In genomic region chr1:153515504-153516394, GRCh38 we compare ENCODE assay signal across 1 cellular context.
TF ChIP-seq lines count a peak whose summit lies in the region.

No MANE protein-coding gene starts in this region.

TF ChIP-seq in HEK293, 187 proteins besides CTCF, POLR2A, EP300 and RAD21 (continued from another document):
- TF ChIP-seq, protein P1, sequence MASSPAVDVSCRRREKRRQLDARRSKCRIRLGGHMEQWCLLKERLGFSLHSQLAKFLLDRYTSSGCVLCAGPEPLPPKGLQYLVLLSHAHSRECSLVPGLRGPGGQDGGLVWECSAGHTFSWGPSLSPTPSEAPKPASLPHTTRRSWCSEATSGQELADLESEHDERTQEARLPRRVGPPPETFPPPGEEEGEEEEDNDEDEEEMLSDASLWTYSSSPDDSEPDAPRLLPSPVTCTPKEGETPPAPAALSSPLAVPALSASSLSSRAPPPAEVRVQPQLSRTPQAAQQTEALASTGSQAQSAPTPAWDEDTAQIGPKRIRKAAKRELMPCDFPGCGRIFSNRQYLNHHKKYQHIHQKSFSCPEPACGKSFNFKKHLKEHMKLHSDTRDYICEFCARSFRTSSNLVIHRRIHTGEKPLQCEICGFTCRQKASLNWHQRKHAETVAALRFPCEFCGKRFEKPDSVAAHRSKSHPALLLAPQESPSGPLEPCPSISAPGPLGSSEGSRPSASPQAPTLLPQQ (tag by site-specific recombination; IDR thresholded peaks at IDR 0.05): no peak
- no peak for TF ChIP-seq TRIM28 (IDR thresholded peaks at IDR 0.05; ENCODE audit: borderline replicate concordance, low read length)
- no peak for TF ChIP-seq ZNF202 (tag by site-specific recombination; IDR thresholded peaks at IDR 0.05; ENCODE audit: borderline replicate concordance)
- TF ChIP-seq ZNF184 (tag by site-specific recombination; IDR thresholded peaks at IDR 0.05): peak; percentile 91
- no peak for TF ChIP-seq ZNF2 (tag by site-specific recombination; IDR thresholded peaks at IDR 0.05)
- TF ChIP-seq SP2 (tag by site-specific recombination; IDR thresholded peaks at IDR 0.05): peak; percentile 33; the same call in 1 of the 2 replicates
- TF ChIP-seq, protein P2, sequence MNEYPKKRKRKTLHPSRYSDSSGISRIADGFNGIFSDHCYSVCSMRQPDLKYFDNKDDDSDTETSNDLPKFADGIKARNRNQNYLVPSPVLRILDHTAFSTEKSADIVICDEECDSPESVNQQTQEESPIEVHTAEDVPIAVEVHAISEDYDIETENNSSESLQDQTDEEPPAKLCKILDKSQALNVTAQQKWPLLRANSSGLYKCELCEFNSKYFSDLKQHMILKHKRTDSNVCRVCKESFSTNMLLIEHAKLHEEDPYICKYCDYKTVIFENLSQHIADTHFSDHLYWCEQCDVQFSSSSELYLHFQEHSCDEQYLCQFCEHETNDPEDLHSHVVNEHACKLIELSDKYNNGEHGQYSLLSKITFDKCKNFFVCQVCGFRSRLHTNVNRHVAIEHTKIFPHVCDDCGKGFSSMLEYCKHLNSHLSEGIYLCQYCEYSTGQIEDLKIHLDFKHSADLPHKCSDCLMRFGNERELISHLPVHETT (tag by site-specific recombination; IDR thresholded peaks at IDR 0.05): no peak
- no peak for TF ChIP-seq ZNF394 (tag by site-specific recombination; IDR thresholded peaks at IDR 0.05; ENCODE audit: borderline replicate concordance)
- TF ChIP-seq ZNF544 (tag by site-specific recombination; IDR thresholded peaks at IDR 0.05): no peak
- no peak for TF ChIP-seq PRDM1 (tag by site-specific recombination; IDR thresholded peaks at IDR 0.05)
- TF ChIP-seq, protein P3, sequence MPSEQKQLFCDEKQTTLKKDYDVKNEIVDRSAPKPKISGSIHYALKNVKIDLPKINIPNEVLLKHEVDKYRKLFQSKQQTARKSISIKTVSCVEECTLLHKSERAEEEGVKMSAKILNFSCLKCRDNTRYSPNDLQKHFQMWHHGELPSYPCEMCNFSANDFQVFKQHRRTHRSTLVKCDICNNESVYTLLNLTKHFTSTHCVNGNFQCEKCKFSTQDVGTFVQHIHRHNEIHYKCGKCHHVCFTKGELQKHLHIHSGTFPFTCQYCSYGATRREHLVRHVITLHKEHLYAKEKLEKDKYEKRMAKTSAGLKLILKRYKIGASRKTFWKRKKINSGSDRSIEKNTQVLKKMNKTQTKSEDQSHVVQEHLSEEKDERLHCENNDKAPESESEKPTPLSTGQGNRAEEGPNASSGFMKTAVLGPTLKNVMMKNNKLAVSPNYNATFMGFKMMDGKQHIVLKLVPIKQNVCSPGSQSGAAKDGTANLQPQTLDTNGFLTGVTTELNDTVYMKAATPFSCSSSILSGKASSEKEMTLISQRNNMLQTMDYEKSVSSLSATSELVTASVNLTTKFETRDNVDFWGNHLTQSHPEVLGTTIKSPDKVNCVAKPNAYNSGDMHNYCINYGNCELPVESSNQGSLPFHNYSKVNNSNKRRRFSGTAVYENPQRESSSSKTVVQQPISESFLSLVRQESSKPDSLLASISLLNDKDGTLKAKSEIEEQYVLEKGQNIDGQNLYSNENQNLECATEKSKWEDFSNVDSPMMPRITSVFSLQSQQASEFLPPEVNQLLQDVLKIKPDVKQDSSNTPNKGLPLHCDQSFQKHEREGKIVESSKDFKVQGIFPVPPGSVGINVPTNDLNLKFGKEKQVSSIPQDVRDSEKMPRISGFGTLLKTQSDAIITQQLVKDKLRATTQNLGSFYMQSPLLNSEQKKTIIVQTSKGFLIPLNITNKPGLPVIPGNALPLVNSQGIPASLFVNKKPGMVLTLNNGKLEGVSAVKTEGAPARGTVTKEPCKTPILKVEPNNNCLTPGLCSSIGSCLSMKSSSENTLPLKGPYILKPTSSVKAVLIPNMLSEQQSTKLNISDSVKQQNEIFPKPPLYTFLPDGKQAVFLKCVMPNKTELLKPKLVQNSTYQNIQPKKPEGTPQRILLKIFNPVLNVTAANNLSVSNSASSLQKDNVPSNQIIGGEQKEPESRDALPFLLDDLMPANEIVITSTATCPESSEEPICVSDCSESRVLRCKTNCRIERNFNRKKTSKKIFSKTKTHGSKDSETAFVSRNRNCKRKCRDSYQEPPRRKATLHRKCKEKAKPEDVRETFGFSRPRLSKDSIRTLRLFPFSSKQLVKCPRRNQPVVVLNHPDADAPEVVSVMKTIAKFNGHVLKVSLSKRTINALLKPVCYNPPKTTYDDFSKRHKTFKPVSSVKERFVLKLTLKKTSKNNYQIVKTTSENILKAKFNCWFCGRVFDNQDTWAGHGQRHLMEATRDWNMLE (tag by site-specific recombination; conservative IDR thresholded peaks at IDR 0.05; ENCODE audit: low read depth): no peak
- no peak for TF ChIP-seq ZSCAN18 (tag by site-specific recombination; IDR thresholded peaks at IDR 0.05)
- TF ChIP-seq KLF1 (tag by site-specific recombination; IDR thresholded peaks at IDR 0.05): peak; percentile 85
- peak; percentile 44; the same call in 1 of the 2 replicates for TF ChIP-seq ZBTB17 (tag by site-specific recombination; IDR thresholded peaks at IDR 0.05)
- TF ChIP-seq ZNF350 (tag by site-specific recombination; IDR thresholded peaks at IDR 0.05): no peak
- TF ChIP-seq ZNF785 (tag by site-specific recombination; IDR thresholded peaks at IDR 0.05): no peak
- TF ChIP-seq ZNF610 (tag by site-specific recombination; IDR thresholded peaks at IDR 0.05; ENCODE audit: borderline replicate concordance): no peak
- no peak for TF ChIP-seq ZNF19 (tag by site-specific recombination; IDR thresholded peaks at IDR 0.05; ENCODE audit: low read depth)
- TF ChIP-seq PATZ1 (tag by site-specific recombination; IDR thresholded peaks at IDR 0.05): no peak
- no peak for TF ChIP-seq ZNF302 (tag by site-specific recombination; IDR thresholded peaks at IDR 0.05; ENCODE audit: low read depth)
- TF ChIP-seq ZBTB44 (tag by site-specific recombination; IDR thresholded peaks at IDR 0.05): no peak
- no peak for TF ChIP-seq ZFP41 (tag by site-specific recombination; IDR thresholded peaks at IDR 0.05; ENCODE audit: borderline replicate concordance)
- no peak for TF ChIP-seq BCL11A (tag by site-specific recombination; IDR thresholded peaks at IDR 0.05; ENCODE audit: low read depth)
- no peak for TF ChIP-seq ZNF169 (tag by site-specific recombination; IDR thresholded peaks at IDR 0.05)
- no peak for TF ChIP-seq SALL2 (tag by site-specific recombination; IDR thresholded peaks at IDR 0.05; ENCODE audit: borderline replicate concordance)
TF ChIP-seq in HEK293: peak in this region for 4.
